ENCODE assay signal across 13 cellular contexts in genomic region chr9:68653141-68653595, GRCh38. TPM values are rescaled to one million over a fixed set of nuclear protein-coding genes. Genes with fewer than 3 reads are reported as not detected.
DNase-seq lines count a peak whose midpoint lies in the region; ATAC-seq and TF ChIP-seq lines count a peak whose summit lies in the region.
"Had no signal": no experiment of that assay in that cellular context is flagged by ENCODE, and none has a peak within 500 bp of the region (broad histone marks: within the 10 kb centered on the region; RNA-seq: fewer than 3 reads in every experiment).

No MANE protein-coding gene starts in this region.

- no peaks in the 10 kb centered on the region for H3F3A ChIP-seq in OCI-LY1 (ENCODE audit: insufficient read depth, low read length)

- no peaks in the 10 kb centered on the region for H4K20me1 ChIP-seq in OCI-LY1 (ENCODE audit: insufficient read depth, low read length)

- no peaks in the 10 kb centered on the region for H3K9me2 ChIP-seq in OCI-LY1 (ENCODE audit: low read depth, low read length)

- no peaks in the 10 kb centered on the region for H3K36me3 ChIP-seq in OCI-LY1 (ENCODE audit: insufficient read depth, low read length)
- H3K36me3 ChIP-seq in colonic mucosa = no peaks in the 10 kb centered on the region
- H3K36me3 ChIP-seq in vagina = no peaks in the 10 kb centered on the region
- H3K36me3 ChIP-seq: cardiac muscle cell, heart left ventricle had no signal

- H3K79me2 ChIP-seq in OCI-LY1 (ENCODE audit: insufficient read depth, low read length) = no peaks in the 10 kb centered on the region

- no peak overlapping the region for H3K27ac Mint-ChIP-seq in naive thymus-derived CD8-positive, alpha-beta T cell

- H3K4me1 Mint-ChIP-seq in naive thymus-derived CD8-positive, alpha-beta T cell = peaks cover 0 to 9% (median 0%) of the 10 kb centered on the region in 4 donors

- H3K4me2 ChIP-seq in OCI-LY1 (ENCODE audit: low read length) = no peak overlapping the region; the same call in 1 of the 2 replicates

- no peak overlapping the region for H3K4me3 Mint-ChIP-seq in naive thymus-derived CD8-positive, alpha-beta T cell
- H3K4me3 Mint-ChIP-seq: neural crest cell had no signal

- TF ChIP-seq POLR2A in vagina (IDR thresholded peaks at IDR 0.05) = no peak

- no peak for TF ChIP-seq CTCF in OCI-LY1 (IDR thresholded peaks at IDR 0.05; ENCODE audit: low read length)
- no peak for TF ChIP-seq CTCF in colonic mucosa (IDR thresholded peaks at IDR 0.05)
- no peak for TF ChIP-seq CTCF in vagina (IDR thresholded peaks at IDR 0.05)

- no peaks in the 10 kb centered on the region for H3K27me3 ChIP-seq in OCI-LY1 (ENCODE audit: insufficient read depth, low read length)
- no peaks in the 10 kb centered on the region for H3K27me3 ChIP-seq in colonic mucosa
- no peaks in the 10 kb centered on the region for H3K27me3 ChIP-seq in vagina
- H3K27me3 ChIP-seq: cardiac muscle cell, heart left ventricle had no signal

- no peaks in the 10 kb centered on the region for H3K9me3 Mint-ChIP-seq in naive thymus-derived CD8-positive, alpha-beta T cell

- no peaks in the 10 kb centered on the region for H3K36me3 Mint-ChIP-seq in naive thymus-derived CD8-positive, alpha-beta T cell

- H3K27ac ChIP-seq in OCI-LY1 (ENCODE audit: low read depth, low read length, poor library complexity, severe bottlenecking) (peak overlapping the region; percentile 27), colonic mucosa (no peak overlapping the region), vagina (no peak overlapping the region)
- H3K27ac ChIP-seq: cardiac muscle cell, heart left ventricle had no signal

- intact Hi-C loops in colonic mucosa (cut with DNase I) = no loop called here
- intact Hi-C loops in vagina (cut with DNase I) = no loop called here

- DNase-seq in colonic mucosa (no peak), vagina (ENCODE audit: extremely low spot score in 2 of 2) (no peak), NCI-H2081 treated with DMSO at 0.1 percent for 48 hours (lab: John Stamatoyannopoulos, UW) (no peak)
- no peak for DNase-seq in naive thymus-derived CD8-positive, alpha-beta T cell
- DNase-seq: heart left ventricle; stimulated activated naive CD4-positive, alpha-beta T cell; T1000 had no signal

- H3K9me3 ChIP-seq in OCI-LY1 (ENCODE audit: low read length) = no peaks in the 10 kb centered on the region
- H3K9me3 ChIP-seq in colonic mucosa = no peaks in the 10 kb centered on the region
- no peaks in the 10 kb centered on the region for H3K9me3 ChIP-seq in vagina
- H3K9me3 ChIP-seq: heart left ventricle had no signal

- H2AFZ ChIP-seq in OCI-LY1 (ENCODE audit: low read length) = no peak overlapping the region

- H3K4me3 ChIP-seq in GM08714 (ENCODE audit: low read length) (peak overlapping the region; percentile 26; the same call in 1 of the 2 replicates), OCI-LY1 (ENCODE audit: low read depth, low read length, poor library complexity, severe bottlenecking) (no peak overlapping the region), colonic mucosa (no peak overlapping the region), vagina (no peak overlapping the region)
- H3K4me3 ChIP-seq: cardiac muscle cell, heart left ventricle had no signal

- POLR2A ChIA-PET in naive thymus-derived CD8-positive, alpha-beta T cell (lab: Charles Lee) = no interaction called here

- H3K4me1 ChIP-seq in OCI-LY1 (ENCODE audit: insufficient read depth, low read length, severe bottlenecking) = peaks cover 28% of the 10 kb centered on the region
- no peaks in the 10 kb centered on the region for H3K4me1 ChIP-seq in colonic mucosa
- no peaks in the 10 kb centered on the region for H3K4me1 ChIP-seq in vagina
- H3K4me1 ChIP-seq: heart left ventricle had no signal

- H3K27me3 Mint-ChIP-seq in naive thymus-derived CD8-positive, alpha-beta T cell = peaks cover 17 to 39% (median 19%) of the 10 kb centered on the region in 5 donors

- H3K9ac ChIP-seq in OCI-LY1 (ENCODE audit: low read length) (no peak overlapping the region), colonic mucosa (ENCODE audit: low read depth in 2 of 2, low read length in 2 of 2) (no peak overlapping the region)

- ATAC-seq in GM19023 (IDR thresholded peaks at IDR 0.05; ENCODE audit: unreplicated experiment) = peak; percentile 70
- ATAC-seq in HG02763 (IDR thresholded peaks at IDR 0.05; ENCODE audit: unreplicated experiment) = peak; percentile 80
- ATAC-seq in naive thymus-derived CD8-positive, alpha-beta T cell = no peak
- ATAC-seq: heart left ventricle had no signal

RNA-seq across cellular contexts. Expression of gene PIP5K1B, which starts 51.9 kb away (rescaled TPM):
- total RNA-seq in colonic mucosa = 10 to 100 TPM; 59.2 to 74.2 TPM
- 2.9 TPM for total RNA-seq in vagina
- 1 to 10 TPM in 1 of 2 experiments, under 1 TPM in 1; 0.47 to 1.2 TPM for total RNA-seq in naive thymus-derived CD8-positive, alpha-beta T cell
- polyA plus RNA-seq in naive thymus-derived CD8-positive, alpha-beta T cell = under 1 TPM in 1 of 3 donors, not detected in 2; 0.18 TPM

Comparison
In these comparisons a context has a peak if more than half of its experiments do, and no peak if none do; other contexts are left out.
1. ATAC-seq: peak in GM19023 (single experiment) and HG02763 (single experiment); none in naive thymus-derived CD8-positive, alpha-beta T cell (0 of 2).
2. RNA of gene PIP5K1B, which starts 51.9 kb away (total RNA-seq): 59.2 to 74.2 TPM in colonic mucosa; 2.9 TPM in vagina (single experiment) and 0.47 to 1.2 TPM in naive thymus-derived CD8-positive, alpha-beta T cell; every median in the first group is over 10 times any median in the second.